ENCODE assay signal across 27 cellular contexts in genomic region chr20:52682271-52682670, GRCh38.
DNase-seq lines count a peak whose midpoint lies in the region; ATAC-seq and TF ChIP-seq lines count a peak whose summit lies in the region.
"Had no signal": no experiment of that assay in that cellular context is flagged by ENCODE, and none has a peak within 500 bp of the region (broad histone marks: within the 10 kb centered on the region; RNA-seq: fewer than 3 reads in every experiment).

No MANE protein-coding gene starts in this region.

- H3K27me3 ChIP-seq in left lung = peaks cover 0 to 5% of the 10 kb centered on the region in 2 donors
- H3K27me3 ChIP-seq: cardiac muscle cell, uterus had no signal

- no peaks in the 10 kb centered on the region for H3K4me1 ChIP-seq in left lung
- H3K4me1 ChIP-seq: gastroesophageal sphincter, left ventricle myocardium inferior, uterus had no signal

- peaks cover 41 to 66% of the 10 kb centered on the region in 2 donors for H3K27me3 Mint-ChIP-seq in effector memory CD8-positive, alpha-beta T cell

- no peak for TF ChIP-seq CTCF in left lung (IDR thresholded peaks at IDR 0.05)

- no peak overlapping the region for H3K27ac ChIP-seq in left lung
- H3K27ac ChIP-seq: BLaER1 treated with 17β-estradiol and CSF1 and Interleukin-3, amounts not matched to agents 10 nM and 100 nM; cardiac muscle cell; gastroesophageal sphincter; left ventricle myocardium inferior; uterus had no signal

- no peak overlapping the region for H3K4me3 Mint-ChIP-seq in effector memory CD8-positive, alpha-beta T cell
- H3K4me3 Mint-ChIP-seq: activated T-helper 17 cell treated with anti-CD3 and anti-CD28 coated beads, Interleukin-2, amount 50 U/mL, for 72 hours; mesothelial cell of epicardium; natural killer cell treated with Interleukin-12 subunit alpha and Interleukin-12 subunit beta and Interleukin-15 and Interleukin-18, amount 100 ng/mL, for 72 hours had no signal

- DNase-seq in DMS153 (lab: John Stamatoyannopoulos, UW) = peak; percentile 92
- DNase-seq in NCI-H187 treated with DMSO at 0.1 percent for 48 hours (lab: John Stamatoyannopoulos, UW) = peak; percentile 59
- DNase-seq in NCI-H510A treated with DMSO at 0.1 percent for 48 hours (lab: John Stamatoyannopoulos, UW) = peak; percentile 96
- peak in 1 of 2 donors; percentile 33 for DNase-seq in left lung
- DNase-seq in NK-92 treated with Interleukin-12 subunit alpha and Interleukin-12 subunit beta, amount 100 ng/mL, for 24 hours (lab: John Stamatoyannopoulos, UW) = no peak
- no peak for DNase-seq in anterior cingulate cortex (lab: John Stamatoyannopoulos, UW)
- DNase-seq in effector memory CD8-positive, alpha-beta T cell = no peak
- DNase-seq: activated CD4-positive, alpha-beta T cell treated with anti-CD3 and anti-CD28 coated beads, Interleukin-2, amount 50 U/mL, for 1 hour; aorta; cortex of kidney; hypothalamus; IMR-90; left ventricle myocardium inferior; retina; small intestine; stimulated activated CD4-positive, alpha-beta T cell treated with anti-CD3 and anti-CD28 coated beads, Interleukin-1b, Interleukin-23, amount 100 ng/mL, for 48 hours; T-helper 9 cell; uterus had no signal

- intact Hi-C loops in left lung (cut with DNase I) = no loop called here

- no peak overlapping the region for H3K4me3 ChIP-seq in left lung
- H3K4me3 ChIP-seq: BLaER1 treated with 17β-estradiol and CSF1 and Interleukin-3, amounts not matched to agents 10 nM and 100 nM; cardiac muscle cell; gastroesophageal sphincter; left ventricle myocardium inferior; uterus had no signal

- peaks cover 0 to 3% of the 10 kb centered on the region in 2 donors for H3K9me3 ChIP-seq in left lung
- H3K9me3 ChIP-seq: uterus had no signal

- no peaks in the 10 kb centered on the region for H3K4me1 Mint-ChIP-seq in effector memory CD8-positive, alpha-beta T cell (ENCODE audit: low read depth in 2 of 2)
- H3K4me1 Mint-ChIP-seq: activated T-helper 17 cell treated with anti-CD3 and anti-CD28 coated beads, Interleukin-2, amount 50 U/mL, for 72 hours had no signal

- no peaks in the 10 kb centered on the region for H3K9me3 Mint-ChIP-seq in effector memory CD8-positive, alpha-beta T cell
- H3K9me3 Mint-ChIP-seq: natural killer cell treated with Interleukin-12 subunit alpha and Interleukin-12 subunit beta and Interleukin-15 and Interleukin-18, amount 100 ng/mL, for 72 hours had no signal

- no peak overlapping the region for H3K27ac Mint-ChIP-seq in effector memory CD8-positive, alpha-beta T cell
- H3K27ac Mint-ChIP-seq: activated naive CD4-positive, alpha-beta T cell treated with anti-CD3 and anti-CD28 coated beads, Interleukin-2, amount 50 U/mL, for 72 hours; activated T-helper 17 cell treated with anti-CD3 and anti-CD28 coated beads, Interleukin-2, amount 50 U/mL, for 72 hours; mesothelial cell of epicardium; natural killer cell treated with Interleukin-12 subunit alpha and Interleukin-12 subunit beta and Interleukin-15 and Interleukin-18, amount 100 ng/mL, for 72 hours had no signal

- H3K36me3 ChIP-seq in left lung = no peaks in the 10 kb centered on the region
- H3K36me3 ChIP-seq: BLaER1 treated with 17β-estradiol and CSF1 and Interleukin-3, amounts not matched to agents 10 nM and 100 nM; cardiac muscle cell; gastroesophageal sphincter; left ventricle myocardium inferior; uterus had no signal

- no peaks in the 10 kb centered on the region for H3K36me3 Mint-ChIP-seq in effector memory CD8-positive, alpha-beta T cell (ENCODE audit: insufficient read depth)
- H3K36me3 Mint-ChIP-seq: mesothelial cell of epicardium; natural killer cell treated with Interleukin-12 subunit alpha and Interleukin-12 subunit beta and Interleukin-15 and Interleukin-18, amount 100 ng/mL, for 72 hours had no signal

- ATAC-seq in left lung = peak; percentile 94
- no peak for ATAC-seq in HG02885 (IDR thresholded peaks at IDR 0.05; ENCODE audit: poor library complexity, unreplicated experiment)
- ATAC-seq in effector memory CD8-positive, alpha-beta T cell (replicated peaks) = no peak
- ATAC-seq: activated naive CD4-positive, alpha-beta T cell treated with anti-CD3 and anti-CD28 coated beads, Interleukin-2, amount 50 U/mL, for 72 hours; activated T-helper 17 cell treated with anti-CD3 and anti-CD28 coated beads, Interleukin-2, amount 50 U/mL, for 72 hours; gastroesophageal sphincter; HCT116; natural killer cell treated with Interleukin-12 subunit alpha and Interleukin-12 subunit beta and Interleukin-15 and Interleukin-18, amount 100 ng/mL, for 72 hours had no signal

Comparison
In these comparisons a context has a peak if more than half of its experiments do, and no peak if none do; other contexts are left out.
1. DNase-seq: peak in DMS153 (single experiment), NCI-H187 treated with DMSO at 0.1 percent for 48 hours (single experiment) and NCI-H510A treated with DMSO at 0.1 percent for 48 hours (single experiment); none in NK-92 treated with Interleukin-12 subunit alpha and Interleukin-12 subunit beta, amount 100 ng/mL, for 24 hours (single experiment), anterior cingulate cortex (0 of 58) and effector memory CD8-positive, alpha-beta T cell (0 of 3).